13 cellular contexts compared by ENCODE assay signal in genomic region chr14:91321131-91321530, GRCh38.
"Had no signal": no experiment of that assay in that cellular context is flagged by ENCODE, and none has a peak within 500 bp of the region (broad histone marks: within the 10 kb centered on the region; RNA-seq: fewer than 3 reads in every experiment).

No MANE protein-coding gene starts in this region.

- H3K4me3 ChIP-seq: esophagus squamous epithelium had no signal

- FAIRE-seq: islet of Langerhans, urothelium cell line had no signal

- H3K9me3 Mint-ChIP-seq: activated CD8-positive, alpha-beta T cell treated with anti-CD3 and anti-CD28 coated beads for 36 hours; activated naive CD4-positive, alpha-beta T cell treated with anti-CD3 and anti-CD28 coated beads, Interleukin-2, amount 10 ng/mL, durations not matched to agents 7 days and 5 days had no signal

- H3K9me3 ChIP-seq: esophagus squamous epithelium had no signal

- DNase-seq: activated CD4-positive, CD25-positive, alpha-beta regulatory T cell treated with anti-CD3 and anti-CD28 coated beads, Interleukin-2, amount 50 U/mL, for 72 hours; activated CD8-positive, alpha-beta memory T cell treated with anti-CD3 and anti-CD28 coated beads, Interleukin-2, amount 50 U/mL, for 48 hours; activated CD8-positive, alpha-beta T cell treated with anti-CD3 and anti-CD28 coated beads for 36 hours; activated naive CD4-positive, alpha-beta T cell treated with anti-CD3 and anti-CD28 coated beads, Interleukin-2, amount 10 ng/mL, durations not matched to agents 7 days and 5 days; anterior cingulate cortex; esophagus squamous epithelium; foreskin fibroblast; mesenchymal stem cell; SW 1271 had no signal

- H3K27me3 Mint-ChIP-seq: activated CD8-positive, alpha-beta T cell treated with anti-CD3 and anti-CD28 coated beads for 36 hours; activated naive CD4-positive, alpha-beta T cell treated with anti-CD3 and anti-CD28 coated beads, Interleukin-2, amount 10 ng/mL, durations not matched to agents 7 days and 5 days had no signal

- H3K27ac Mint-ChIP-seq: activated CD8-positive, alpha-beta T cell treated with anti-CD3 and anti-CD28 coated beads for 36 hours had no signal

- H3K27ac ChIP-seq: esophagus squamous epithelium had no signal

- ATAC-seq: activated CD8-positive, alpha-beta T cell treated with anti-CD3 and anti-CD28 coated beads for 36 hours; left lobe of liver; sciatic nerve had no signal

- H3K27me3 ChIP-seq: esophagus squamous epithelium had no signal

- H3K4me3 Mint-ChIP-seq: activated CD8-positive, alpha-beta T cell treated with anti-CD3 and anti-CD28 coated beads for 36 hours; activated naive CD4-positive, alpha-beta T cell treated with anti-CD3 and anti-CD28 coated beads, Interleukin-2, amount 10 ng/mL, durations not matched to agents 7 days and 5 days had no signal
